ENCODE assay signal across 1 cellular context in the genomic region with DNA sequence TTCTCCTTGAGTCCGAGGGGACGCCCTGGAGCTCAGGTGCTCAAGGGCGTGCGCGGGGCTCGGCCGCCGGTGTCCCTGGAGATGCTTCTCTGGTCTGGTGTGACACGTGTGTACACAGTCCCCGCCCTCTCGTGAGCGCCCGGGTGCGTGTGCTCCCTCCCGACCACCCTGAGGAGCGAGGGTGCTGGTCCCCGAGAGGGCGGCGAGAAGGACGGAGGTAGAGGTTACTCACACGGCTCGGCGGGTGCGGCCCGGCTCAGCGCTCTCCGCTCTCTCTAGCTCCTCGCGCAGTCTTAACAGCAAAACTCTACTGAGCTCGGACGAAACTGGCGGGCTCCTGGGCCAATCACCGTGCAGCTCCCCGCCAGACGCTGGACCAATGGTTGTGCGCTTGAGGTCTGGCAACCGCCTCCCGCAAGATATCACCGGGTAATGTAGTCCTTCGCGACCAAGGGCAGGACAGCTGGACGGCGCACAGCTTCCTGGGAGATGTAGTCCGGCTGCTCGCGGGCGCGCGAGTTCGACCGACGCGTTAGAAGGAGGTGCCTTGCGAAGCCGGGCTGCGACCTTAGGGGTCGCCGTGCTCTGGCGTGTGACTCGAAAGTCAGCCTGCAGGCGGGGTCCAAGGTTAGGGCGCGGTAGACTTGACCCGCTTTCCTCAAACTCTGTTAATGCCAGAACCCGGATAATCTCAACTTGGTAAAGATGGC.
A peak's percentile ranks its signal among the peaks of the same experiment; 100 is the strongest.
TF ChIP-seq lines count a peak whose summit lies in the region.

SLC25A19 (minus strand) TSS at position 312 of the 710 bp plus-strand sequence. CDS start 2,669 bp downstream, outside the sequence.

TF ChIP-seq in GM12878, 131 proteins besides CTCF, POLR2A, EP300 and RAD21 (continued from another document):
- TF ChIP-seq JUNB (IDR thresholded peaks at IDR 0.05) (no peak), RB1 (IDR thresholded peaks at IDR 0.05; ENCODE audit: borderline replicate concordance) (peak; percentile 9; the same call in 1 of the 2 replicates), CREB1 (IDR thresholded peaks at IDR 0.05; ENCODE audit: low read depth) (peak; percentile 89), CEBPB (IDR thresholded peaks at IDR 0.05; ENCODE audit: borderline replicate concordance in 1 of 2, low read depth in 2 of 2, low read length in 2 of 2) (no peak)
